ENCODE assay signal across 18 cellular contexts in the genomic region with DNA sequence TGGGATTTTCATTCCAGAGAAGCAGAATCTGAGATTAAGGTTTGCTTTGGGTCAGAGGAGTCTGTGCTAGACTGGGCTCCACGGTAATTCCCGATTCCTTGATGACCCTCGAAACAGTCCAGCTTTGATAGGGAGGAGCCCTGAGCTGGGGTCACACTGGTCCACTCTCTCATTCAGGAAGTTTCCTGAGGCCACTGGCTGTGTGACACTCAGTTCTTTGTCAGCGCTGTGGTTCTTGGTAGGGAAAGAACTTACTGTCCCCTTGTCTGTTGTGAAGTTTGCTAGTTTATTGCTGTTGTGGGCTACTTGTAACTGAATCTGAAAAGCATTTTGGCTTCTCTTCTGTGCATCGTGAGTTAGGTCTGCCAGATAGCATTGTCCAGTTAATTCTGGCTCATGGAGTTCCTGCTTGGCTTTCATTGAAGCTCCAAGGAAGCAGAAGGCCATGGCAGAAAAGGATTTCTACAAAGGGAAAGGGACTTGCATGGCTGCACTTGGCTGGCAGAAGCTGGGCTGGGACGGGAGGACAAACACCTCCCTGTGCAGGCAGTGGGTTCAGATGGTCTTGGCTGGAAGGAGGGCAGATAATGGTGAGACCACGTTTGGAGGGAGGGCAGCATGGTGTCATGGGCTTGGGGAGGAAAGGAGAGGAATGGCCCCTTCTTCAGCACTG. TPM values are rescaled to one million over a fixed set of nuclear protein-coding genes. Genes with fewer than 3 reads are reported as not detected.
DNase-seq lines count a peak whose midpoint lies in the region; ATAC-seq and TF ChIP-seq lines count a peak whose summit lies in the region.
"Had no signal": no experiment of that assay in that cellular context is flagged by ENCODE, and none has a peak within 500 bp of the region (broad histone marks: within the 10 kb centered on the region; RNA-seq: fewer than 3 reads in every experiment).

No MANE protein-coding gene starts in this region.

- no peaks in the 10 kb centered on the region for H3K27me3 Mint-ChIP-seq in CD4-positive, CD25-positive, alpha-beta regulatory T cell
- H3K27me3 Mint-ChIP-seq: activated B cell treated with CpG ODN at 0.5 μM for 24 hours; activated naive CD4-positive, alpha-beta T cell treated with anti-CD3 and anti-CD28 coated beads, Interleukin-2, amount 50 U/mL, for 24 hours had no signal

- intact Hi-C loops in esophagus muscularis mucosa (cut with DNase I): no loop called here
- intact Hi-C loops in sciatic nerve (cut with DNase I): loop anchor here (10.0 kb wide), 1 partner anchor 1549 kb away; no protein-coding TSS in a partner anchor

- no peak for DNase-seq in CD4-positive, CD25-positive, alpha-beta regulatory T cell
- DNase-seq in NCI-H446 treated with DMSO at 0.1 percent for 48 hours (lab: John Stamatoyannopoulos, UW) (peak; percentile 70), esophagus muscularis mucosa (ENCODE audit: extremely low spot score) (no peak), sciatic nerve (ENCODE audit: low spot score) (no peak), NCI-H128 (lab: John Stamatoyannopoulos, UW; ENCODE audit: unreplicated experiment) (no peak)
- DNase-seq in effector CD8-positive, alpha-beta T cell (lab: John Stamatoyannopoulos, UW): no peak
- no peak for DNase-seq in activated effector memory CD4-positive, alpha-beta T cell treated with Interleukin-2 at 50 U/mL for 16 hours
- DNase-seq: activated B cell treated with CpG ODN at 0.5 μM for 24 hours; activated CD8-positive, alpha-beta memory T cell treated with anti-CD3 and anti-CD28 coated beads, Interleukin-2, amount 50 U/mL, for 4 hours; Calu3; GF-D8; MM.1S; NCI-H2081 treated with DMSO at 0.1 percent for 48 hours; NCI-H748 treated with DMSO at 0.1 percent for 48 hours; psoas muscle had no signal

- H3K9me3 ChIP-seq in CD4-positive, CD25-positive, alpha-beta regulatory T cell (ENCODE audit: control insufficient read depth in 2 of 2, low read length in 2 of 2): no peaks in the 10 kb centered on the region
- H3K9me3 ChIP-seq in esophagus muscularis mucosa: no peaks in the 10 kb centered on the region
- H3K9me3 ChIP-seq: psoas muscle had no signal

- H3K4me1 Mint-ChIP-seq in CD4-positive, CD25-positive, alpha-beta regulatory T cell: peaks cover 0 to 24% (median 22%) of the 10 kb centered on the region in 4 donors

- no peaks in the 10 kb centered on the region for H3K9me3 Mint-ChIP-seq in CD4-positive, CD25-positive, alpha-beta regulatory T cell
- H3K9me3 Mint-ChIP-seq: activated B cell treated with CpG ODN at 0.5 μM for 24 hours; activated naive CD4-positive, alpha-beta T cell treated with anti-CD3 and anti-CD28 coated beads, Interleukin-2, amount 50 U/mL, for 24 hours had no signal

- TF ChIP-seq CTCF in esophagus muscularis mucosa (IDR thresholded peaks at IDR 0.05): no peak

- H3K36me3 Mint-ChIP-seq in CD4-positive, CD25-positive, alpha-beta regulatory T cell: peaks cover 21% of the 10 kb centered on the region

- ATAC-seq in CD4-positive, CD25-positive, alpha-beta regulatory T cell (ENCODE audit: low read depth in 2 of 2): no peak
- ATAC-seq in sciatic nerve (peak; percentile 67), GM21367 (IDR thresholded peaks at IDR 0.05; ENCODE audit: unreplicated experiment) (no peak)

- no peak overlapping the region for H3K4me3 Mint-ChIP-seq in CD4-positive, CD25-positive, alpha-beta regulatory T cell
- H3K4me3 Mint-ChIP-seq: activated B cell treated with CpG ODN at 0.5 μM for 24 hours; activated naive CD4-positive, alpha-beta T cell treated with anti-CD3 and anti-CD28 coated beads, Interleukin-2, amount 50 U/mL, for 24 hours had no signal

- TF ChIP-seq EP300 in esophagus muscularis mucosa (IDR thresholded peaks at IDR 0.05): no peak

- WGBS in esophagus muscularis mucosa: 85% methylated on average over 7 of the region's 7 CpGs

- no peak for TF ChIP-seq POLR2A in esophagus muscularis mucosa (IDR thresholded peaks at IDR 0.05; ENCODE audit: low read depth)

- H3K27ac ChIP-seq in CD4-positive, CD25-positive, alpha-beta regulatory T cell (ENCODE audit: insufficient read depth, low read length, poor library complexity, severe bottlenecking): no peak overlapping the region
- H3K27ac ChIP-seq in esophagus muscularis mucosa (replicated peaks in 1 of 4): peak overlapping the region; percentile 52 to 71 (median 59)
- H3K27ac ChIP-seq: psoas muscle had no signal

- H3K27ac Mint-ChIP-seq in CD4-positive, CD25-positive, alpha-beta regulatory T cell: peak overlapping the region; percentile 32 to 71 (median 52)
- H3K27ac Mint-ChIP-seq: activated B cell treated with CpG ODN at 0.5 μM for 24 hours; activated naive CD4-positive, alpha-beta T cell treated with anti-CD3 and anti-CD28 coated beads, Interleukin-2, amount 50 U/mL, for 24 hours had no signal

- no peaks in the 10 kb centered on the region for H3K27me3 ChIP-seq in CD4-positive, CD25-positive, alpha-beta regulatory T cell (ENCODE audit: control insufficient read depth, insufficient read depth, low read length)
- H3K27me3 ChIP-seq in esophagus muscularis mucosa: no peaks in the 10 kb centered on the region

- H3K36me3 ChIP-seq in CD4-positive, CD25-positive, alpha-beta regulatory T cell (ENCODE audit: control insufficient read depth, insufficient read depth, low read length): peaks cover 13% of the 10 kb centered on the region
- H3K36me3 ChIP-seq in esophagus muscularis mucosa: peaks cover 0 to 9% (median 3%) of the 10 kb centered on the region in 4 donors

- H3K4me1 ChIP-seq in CD4-positive, CD25-positive, alpha-beta regulatory T cell (ENCODE audit: control insufficient read depth, insufficient read depth, low read length, poor library complexity, severe bottlenecking): no peaks in the 10 kb centered on the region
- peaks cover 28 to 50% (median 47%) of the 10 kb centered on the region in 4 donors for H3K4me1 ChIP-seq in esophagus muscularis mucosa

- no peak overlapping the region for H3K4me3 ChIP-seq in CD4-positive, CD25-positive, alpha-beta regulatory T cell (ENCODE audit: low read depth, low read length)
- H3K4me3 ChIP-seq in esophagus muscularis mucosa: no peak overlapping the region
- H3K4me3 ChIP-seq: psoas muscle had no signal

RNA-seq across cellular contexts. Expression of a gene that starts 23.3 kb away (rescaled TPM):
- 66.3 TPM for total RNA-seq in CD4-positive, CD25-positive, alpha-beta regulatory T cell
- polyA plus RNA-seq in CD4-positive, CD25-positive, alpha-beta regulatory T cell: 1 to 10 TPM; 2.6 to 7.1 (median 2.8) TPM
- total RNA-seq in esophagus muscularis mucosa (10 to 100 TPM; 35.7 to 58.5 (median 48.0) TPM), sciatic nerve (101 TPM)

RNA-seq across cellular contexts. Expression of a gene that starts 58.3 kb away (rescaled TPM):
- total RNA-seq in CD4-positive, CD25-positive, alpha-beta regulatory T cell: 0.17 TPM
- polyA plus RNA-seq in CD4-positive, CD25-positive, alpha-beta regulatory T cell: under 1 TPM in 3 of 4 donors, not detected in 1; 0.42 to 0.61 (median 0.56) TPM
- total RNA-seq in esophagus muscularis mucosa (10 to 100 TPM in 1 of 4 donors, 1 to 10 TPM in 3; 5.0 to 10.8 (median 8.2) TPM), sciatic nerve (7.5 TPM)
- total RNA-seq: mononuclear cell had no signal
